ENCODE assay signal across 32 cellular contexts in the genomic region with DNA sequence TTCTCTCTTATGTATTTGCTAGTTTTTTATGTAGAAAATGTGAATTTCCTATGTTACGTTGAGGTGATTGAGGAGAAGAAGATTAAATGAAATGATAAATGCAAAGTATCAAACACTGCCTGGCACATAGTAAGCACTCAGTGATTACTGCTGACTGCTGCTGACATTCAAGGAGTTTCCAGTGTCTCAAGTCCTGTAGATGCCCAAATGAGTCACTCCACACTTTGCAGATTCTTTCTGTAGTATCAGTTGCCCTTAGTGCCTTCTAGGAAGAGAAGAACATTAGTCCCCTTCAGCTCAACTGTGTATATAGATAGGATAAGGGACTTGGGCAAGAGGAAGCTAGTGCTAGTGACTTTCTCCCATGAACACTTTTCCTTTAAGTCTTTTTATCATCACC.
DNase-seq lines count a peak whose midpoint lies in the region; ATAC-seq and TF ChIP-seq lines count a peak whose summit lies in the region.
"Had no signal": no experiment of that assay in that cellular context is flagged by ENCODE, and none has a peak within 500 bp of the region (broad histone marks: within the 10 kb centered on the region; RNA-seq: fewer than 3 reads in every experiment).

No MANE protein-coding gene starts in this region.

- no peak for ATAC-seq in GM18907 (IDR thresholded peaks at IDR 0.05; ENCODE audit: unreplicated experiment)
- no peak for ATAC-seq in activated T-cell treated with anti-CD3 and anti-CD28 coated beads, Interleukin-2, amount 50 U/mL, for 4 hours
- ATAC-seq: left lung, sciatic nerve had no signal

- no peaks in the 10 kb centered on the region for H3K4me1 Mint-ChIP-seq in activated T-cell treated with anti-CD3 and anti-CD28 coated beads, Interleukin-2, amount 50 U/mL, for 4 hours (ENCODE audit: low read depth)
- H3K4me1 Mint-ChIP-seq: activated naive CD8-positive, alpha-beta T cell treated with anti-CD3 and anti-CD28 coated beads for 36 hours; central memory CD8-positive, alpha-beta T cell; naive B cell had no signal

- H3K27me3 ChIP-seq in fibroblast of lung (ENCODE audit: control insufficient read depth, insufficient read depth, low read length), result no peaks in the 10 kb centered on the region
- H3K27me3 ChIP-seq: ascending aorta, left lung, Peyer's patch, tibial artery, vagina had no signal

- no peaks in the 10 kb centered on the region for H3K79me2 ChIP-seq in fibroblast of lung (ENCODE audit: control insufficient read depth, insufficient read depth, low read length)

- H3K4me3 ChIP-seq in fibroblast of lung (replicated peaks in 1 of 4; ENCODE audit: control extremely low read depth in 1 of 4, insufficient read depth in 1 of 4, low read depth in 3 of 4, low read length in 4 of 4), result no peak overlapping the region
- H3K4me3 ChIP-seq: ascending aorta, left lung, Peyer's patch, tibial artery, vagina had no signal

- no peak overlapping the region for H3K4me3 Mint-ChIP-seq in activated T-cell treated with anti-CD3 and anti-CD28 coated beads, Interleukin-2, amount 50 U/mL, for 4 hours
- H3K4me3 Mint-ChIP-seq: activated naive CD8-positive, alpha-beta T cell treated with anti-CD3 and anti-CD28 coated beads for 36 hours; central memory CD8-positive, alpha-beta T cell; dendritic cell treated with granulocyte-macrophage colony-stimulating factor and Interleukin-4, amounts not matched to agents 40 ng/mL and 50 ng/mL, for 4 days; endodermal cell; naive B cell had no signal

- no peaks in the 10 kb centered on the region for H3K9me3 ChIP-seq in fibroblast of lung (ENCODE audit: control insufficient read depth, insufficient read depth, low read depth, low read length)
- H3K9me3 ChIP-seq: ascending aorta, left lung, Peyer's patch, tibial artery, vagina had no signal

- no peak overlapping the region for H2AFZ ChIP-seq in fibroblast of lung (ENCODE audit: low read length)

- H3K36me3 Mint-ChIP-seq in activated T-cell treated with anti-CD3 and anti-CD28 coated beads, Interleukin-2, amount 50 U/mL, for 4 hours (ENCODE audit: insufficient read depth), result no peaks in the 10 kb centered on the region
- H3K36me3 Mint-ChIP-seq: activated naive CD8-positive, alpha-beta T cell treated with anti-CD3 and anti-CD28 coated beads for 36 hours; naive B cell had no signal

- H3K9ac ChIP-seq in fibroblast of lung (ENCODE audit: insufficient read depth, low read length), result no peak overlapping the region
- H3K9ac ChIP-seq: KMS-11 had no signal

- no peaks in the 10 kb centered on the region for H3K9me3 Mint-ChIP-seq in activated T-cell treated with anti-CD3 and anti-CD28 coated beads, Interleukin-2, amount 50 U/mL, for 4 hours
- H3K9me3 Mint-ChIP-seq: activated naive CD8-positive, alpha-beta T cell treated with anti-CD3 and anti-CD28 coated beads for 36 hours had no signal

- DNase-seq in HT1080 (ENCODE audit: low read depth) (peak; percentile 12), amniotic epithelial cell (ENCODE audit: low read depth) (peak; percentile 36), fibroblast of lung (ENCODE audit: low read depth in 2 of 2) (peak; percentile 24 to 30), renal cortical epithelial cell (ENCODE audit: low read depth) (peak; percentile 30)
- DNase-seq in activated T-cell treated with anti-CD3 and anti-CD28 coated beads, Interleukin-2, amount 50 U/mL, for 4 hours, result no peak
- DNase-seq in activated CD4-positive, alpha-beta T cell treated with anti-CD3 and anti-CD28 coated beads for 48 hours, result no peak
- DNase-seq: activated CD4-positive, alpha-beta T cell treated with anti-CD3 and anti-CD28 coated beads for 4 hours; activated effector memory CD4-positive, alpha-beta T cell treated with Interleukin-2 at 50 U/mL for 16 hours; activated naive CD8-positive, alpha-beta T cell treated with anti-CD3 and anti-CD28 coated beads for 36 hours; DMS 273 treated with DMSO at 0.1 percent for 48 hours; endodermal cell; hypothalamus; left lung; naive B cell; NCI-H2029 treated with DMSO at 0.1 percent for 48 hours; NCI-H526 treated with DMSO at 0.1 percent for 48 hours; Peyer's patch; SHP77 treated with DMSO at 0.1 percent for 48 hours; stimulated activated CD4-positive, alpha-beta T cell treated with anti-CD3 and anti-CD28 coated beads, Interleukin-12 subunit alpha, Interleukin-12 subunit beta, amount 100 ng/mL, for 4 hours; stimulated activated CD4-positive, alpha-beta T cell treated with anti-CD3 and anti-CD28 coated beads, Interleukin-2, amount 100 ng/mL, for 48 hours; T1000; tibial artery; WERI-Rb-1 had no signal

- H3K4me1 ChIP-seq in fibroblast of lung (ENCODE audit: control insufficient read depth, extremely low read depth, insufficient read depth, low read length), result no peaks in the 10 kb centered on the region
- H3K4me1 ChIP-seq: ascending aorta, left lung, Peyer's patch, tibial artery, vagina had no signal

- no peak for TF ChIP-seq CTCF in fibroblast of lung (conservative IDR thresholded peaks at IDR 0.05 in 1 of 2, IDR thresholded peaks at IDR 0.05 in 1 of 2; ENCODE audit: low read depth in 1 of 2, low read length in 2 of 2)

- H3K27ac ChIP-seq in fibroblast of lung (ENCODE audit: insufficient read depth, low read length), result no peak overlapping the region
- H3K27ac ChIP-seq: ascending aorta, HL-60, KMS-11, left lung, Peyer's patch, tibial artery, vagina, WERI-Rb-1 had no signal

- no peak overlapping the region for H3K4me2 ChIP-seq in fibroblast of lung (ENCODE audit: extremely low read depth, insufficient read depth, low read length)

- H3K36me3 ChIP-seq in fibroblast of lung (ENCODE audit: control insufficient read depth, insufficient read depth, low read length), result no peaks in the 10 kb centered on the region
- H3K36me3 ChIP-seq: ascending aorta, left lung, Peyer's patch, tibial artery, vagina, WERI-Rb-1 had no signal

- H3K27me3 Mint-ChIP-seq in activated T-cell treated with anti-CD3 and anti-CD28 coated beads, Interleukin-2, amount 50 U/mL, for 4 hours (ENCODE audit: low read depth), result no peaks in the 10 kb centered on the region
- H3K27me3 Mint-ChIP-seq: activated naive CD8-positive, alpha-beta T cell treated with anti-CD3 and anti-CD28 coated beads for 36 hours; central memory CD8-positive, alpha-beta T cell; dendritic cell treated with granulocyte-macrophage colony-stimulating factor and Interleukin-4, amounts not matched to agents 40 ng/mL and 50 ng/mL, for 4 days; naive B cell; progenitor cell of endocrine pancreas had no signal

- H4K20me1 ChIP-seq in fibroblast of lung (ENCODE audit: control insufficient read depth, extremely low read depth, insufficient read depth, low read length), result no peaks in the 10 kb centered on the region

Comparison
In these comparisons a context has a peak if more than half of its experiments do, and no peak if none do; other contexts are left out.
1. DNase-seq: peak in HT1080 (single experiment), amniotic epithelial cell (single experiment), fibroblast of lung (2 of 2) and renal cortical epithelial cell (single experiment); none in activated T-cell treated with anti-CD3 and anti-CD28 coated beads, Interleukin-2, amount 50 U/mL, for 4 hours (single experiment) and activated CD4-positive, alpha-beta T cell treated with anti-CD3 and anti-CD28 coated beads for 48 hours (single experiment).